Comparison of ENCODE assay signal across 26 cellular contexts in genomic region chr10:86727459-86727858, GRCh38. TPM values are rescaled to one million over a fixed set of nuclear protein-coding genes. Genes with fewer than 3 reads are reported as not detected.
DNase-seq lines count a peak whose midpoint lies in the region; ATAC-seq and TF ChIP-seq lines count a peak whose summit lies in the region.
"Had no signal": no experiment of that assay in that cellular context is flagged by ENCODE, and none has a peak within 500 bp of the region (broad histone marks: within the 10 kb centered on the region; RNA-seq: fewer than 3 reads in every experiment).

No MANE protein-coding gene starts in this region.

- H2BK5ac ChIP-seq in neuronal stem cell (ENCODE audit: low read length), result no peak overlapping the region

- H3K27me3 ChIP-seq in cardiac muscle cell (no peaks in the 10 kb centered on the region), esophagus muscularis mucosa (no peaks in the 10 kb centered on the region), neuronal stem cell (ENCODE audit: control insufficient read depth in 3 of 3, insufficient read depth in 3 of 3, low read depth in 1 of 3, low read length in 3 of 3) (no peaks in the 10 kb centered on the region), stomach smooth muscle (ENCODE audit: control insufficient read depth in 1 of 2, insufficient read depth in 2 of 2, low read length in 2 of 2) (no peaks in the 10 kb centered on the region), esophagus squamous epithelium (peaks cover 0 to 30% (median 0%) of the 10 kb centered on the region in 4 donors)
- H3K27me3 ChIP-seq: BLaER1 treated with 17β-estradiol and CSF1 and Interleukin-3, amounts not matched to agents 10 nM and 100 nM had no signal

- H4K8ac ChIP-seq in neuronal stem cell (ENCODE audit: low read depth, low read length), result no peak overlapping the region

- ATAC-seq in Right ventricle myocardium superior (ENCODE audit: poor library complexity), result no peak

- no peak for DNase-seq in cardiac muscle cell (ENCODE audit: low read depth in 1 of 2, low spot score in 1 of 2)
- no peak for DNase-seq in Right ventricle myocardium superior
- no peak for DNase-seq in esophagus muscularis mucosa (ENCODE audit: extremely low spot score)
- no peak for DNase-seq in neuronal stem cell (ENCODE audit: low spot score)
- DNase-seq in NCI-H1105 treated with DMSO at 0.1 percent for 48 hours (lab: John Stamatoyannopoulos, UW), result no peak
- DNase-seq in middle frontal gyrus (ENCODE audit: extremely low spot score, low spot score), result no peak
- no peak for DNase-seq in esophagus squamous epithelium (lab: John Stamatoyannopoulos, UW)
- DNase-seq: ACHN; Caco-2; CD4-positive, alpha-beta memory T cell; DMS 273 treated with DMSO at 0.1 percent for 48 hours; DMS79 treated with DMSO at 0.1 percent for 48 hours; H7; HFFc6; KBM-7; NCI-H1092 treated with DMSO at 0.1 percent for 48 hours; NCI-H146; NCI-H2029; NCI-H226; NCI-H510A treated with DMSO at 0.1 percent for 48 hours; NCI-H748 treated with DMSO at 0.1 percent for 48 hours; NK-92 treated with Interleukin-12 subunit alpha and Interleukin-12 subunit beta, amount 100 ng/mL, for 24 hours had no signal

- no peak overlapping the region for H4K91ac ChIP-seq in neuronal stem cell (ENCODE audit: low read depth, low read length, poor library complexity)

- no peak for TF ChIP-seq POLR2A in esophagus muscularis mucosa (IDR thresholded peaks at IDR 0.05; ENCODE audit: low read depth)
- TF ChIP-seq POLR2A in esophagus squamous epithelium (IDR thresholded peaks at IDR 0.05), result no peak

- H3K27ac ChIP-seq in cardiac muscle cell, result peak overlapping the region; percentile 99
- H3K27ac ChIP-seq in esophagus muscularis mucosa (replicated peaks in 1 of 4), result peak overlapping the region; percentile 10 to 94 (median 90)
- H3K27ac ChIP-seq in neuronal stem cell (replicated peaks; ENCODE audit: low read length), result no peak overlapping the region
- H3K27ac ChIP-seq in stomach smooth muscle (ENCODE audit: low read length), result peak overlapping the region; percentile 31
- H3K27ac ChIP-seq in esophagus squamous epithelium, result no peak overlapping the region
- H3K27ac ChIP-seq: 22Rv1; BLaER1 treated with 17β-estradiol and CSF1 and Interleukin-3, amounts not matched to agents 10 nM and 100 nM; RWPE1 had no signal

- peaks cover 65% of the 10 kb centered on the region for H3K36me3 ChIP-seq in cardiac muscle cell
- H3K36me3 ChIP-seq in esophagus muscularis mucosa, result peaks cover 0 to 58% (median 19%) of the 10 kb centered on the region in 4 donors
- no peaks in the 10 kb centered on the region for H3K36me3 ChIP-seq in neuronal stem cell (replicated peaks in 1 of 2; ENCODE audit: control insufficient read depth in 2 of 2, insufficient read depth in 2 of 2, low read length in 2 of 2)
- H3K36me3 ChIP-seq in stomach smooth muscle (ENCODE audit: control insufficient read depth in 2 of 2, insufficient read depth in 2 of 2, low read length in 2 of 2), result peaks cover 17 to 25% of the 10 kb centered on the region in 2 donors
- H3K36me3 ChIP-seq in esophagus squamous epithelium, result no peaks in the 10 kb centered on the region
- H3K36me3 ChIP-seq: BLaER1 treated with 17β-estradiol and CSF1 and Interleukin-3, amounts not matched to agents 10 nM and 100 nM had no signal

- no peak overlapping the region for H2AFZ ChIP-seq in neuronal stem cell (ENCODE audit: low read length)

- H3K4ac ChIP-seq in neuronal stem cell (ENCODE audit: low read length), result no peak overlapping the region

- no peaks in the 10 kb centered on the region for H3K9me3 ChIP-seq in cardiac muscle cell (ENCODE audit: low read depth)
- no peaks in the 10 kb centered on the region for H3K9me3 ChIP-seq in esophagus muscularis mucosa
- H3K9me3 ChIP-seq in neuronal stem cell (replicated peaks in 1 of 2; ENCODE audit: control insufficient read depth in 2 of 2, insufficient read depth in 1 of 2, low read depth in 1 of 2, low read length in 2 of 2), result peaks cover 0 to 2% of the 10 kb centered on the region in 2 donors
- H3K9me3 ChIP-seq in stomach smooth muscle (ENCODE audit: control insufficient read depth in 2 of 2, low read length in 2 of 2), result no peaks in the 10 kb centered on the region
- H3K9me3 ChIP-seq in esophagus squamous epithelium, result no peaks in the 10 kb centered on the region
- H3K9me3 ChIP-seq: BLaER1 treated with 17β-estradiol and CSF1 and Interleukin-3, amounts not matched to agents 10 nM and 100 nM; Caco-2 had no signal

- H3K14ac ChIP-seq in neuronal stem cell (ENCODE audit: low read length), result peak overlapping the region; percentile 44

- no peak for TF ChIP-seq EP300 in esophagus muscularis mucosa (IDR thresholded peaks at IDR 0.05)

- H3K4me2 ChIP-seq in neuronal stem cell (ENCODE audit: insufficient read depth, low read length, poor library complexity, severe bottlenecking), result no peak overlapping the region
- H3K4me2 ChIP-seq: BLaER1 treated with 17β-estradiol and CSF1 and Interleukin-3, amounts not matched to agents 10 nM and 100 nM had no signal

- no peak overlapping the region for H3K4me3 ChIP-seq in cardiac muscle cell
- H3K4me3 ChIP-seq in esophagus muscularis mucosa, result no peak overlapping the region
- no peak overlapping the region for H3K4me3 ChIP-seq in neuronal stem cell (ENCODE audit: low read length in 2 of 2)
- no peak overlapping the region for H3K4me3 ChIP-seq in stomach smooth muscle (ENCODE audit: low read length in 2 of 2)
- H3K4me3 ChIP-seq in esophagus squamous epithelium, result no peak overlapping the region
- H3K4me3 ChIP-seq: BLaER1 treated with 17β-estradiol and CSF1 and Interleukin-3, amounts not matched to agents 10 nM and 100 nM had no signal

- H3K9ac ChIP-seq in neuronal stem cell (ENCODE audit: low read depth, low read length, poor library complexity) (no peak overlapping the region), stomach smooth muscle (ENCODE audit: low read length in 2 of 2) (no peak overlapping the region)
- H3K9ac ChIP-seq: BLaER1 treated with 17β-estradiol and CSF1 and Interleukin-3, amounts not matched to agents 10 nM and 100 nM had no signal

- intact Hi-C loops in Right ventricle myocardium superior (cut with DNase I) (no loop called here), esophagus muscularis mucosa (cut with DNase I) (no loop called here), esophagus squamous epithelium (cut with DNase I) (no loop called here)

- 66% methylated on average over 6 of the region's 6 CpGs for WGBS in esophagus muscularis mucosa
- no CpG with 5 or more reads among the region's 6 CpGs for WGBS in neuronal stem cell (ENCODE audit: extremely low coverage in 2 of 2, insufficient read length in 2 of 2, insufficient replicate concordance in 1 of 2), 2 donors
- 75 to 76% methylated on average over 6 of the region's 6 CpGs for WGBS in esophagus squamous epithelium, 2 donors

- no peak overlapping the region for H2BK15ac ChIP-seq in neuronal stem cell (ENCODE audit: low read length)

- no peak overlapping the region for H3K23ac ChIP-seq in neuronal stem cell (ENCODE audit: low read depth, low read length, poor library complexity)

- peaks cover 8% of the 10 kb centered on the region for H3K4me1 ChIP-seq in cardiac muscle cell (ENCODE audit: low read depth)
- H3K4me1 ChIP-seq in esophagus muscularis mucosa, result peaks cover 16 to 45% (median 35%) of the 10 kb centered on the region in 4 donors
- H3K4me1 ChIP-seq in neuronal stem cell (ENCODE audit: control insufficient read depth in 2 of 2, insufficient read depth in 1 of 2, low read depth in 1 of 2, low read length in 2 of 2), result peaks cover 0 to 3% of the 10 kb centered on the region in 2 donors
- H3K4me1 ChIP-seq in stomach smooth muscle (ENCODE audit: control insufficient read depth, insufficient read depth, low read length), result peaks cover 35% of the 10 kb centered on the region
- H3K4me1 ChIP-seq in esophagus squamous epithelium, result peaks cover 0 to 3% (median under 1%) of the 10 kb centered on the region in 3 donors
- H3K4me1 ChIP-seq: Caco-2 had no signal

- no peak overlapping the region for H2AK5ac ChIP-seq in neuronal stem cell (ENCODE audit: low read depth, low read length)

- no peak for TF ChIP-seq CTCF in cardiac muscle cell (IDR thresholded peaks at IDR 0.05; ENCODE audit: low read depth, low read length)
- no peak for TF ChIP-seq CTCF in esophagus muscularis mucosa (IDR thresholded peaks at IDR 0.05)
- no peak for TF ChIP-seq CTCF in esophagus squamous epithelium (IDR thresholded peaks at IDR 0.05)

- H3K18ac ChIP-seq in neuronal stem cell (ENCODE audit: low read length), result no peak overlapping the region

- no peak overlapping the region for H2BK12ac ChIP-seq in neuronal stem cell (ENCODE audit: low read length)

- no peaks in the 10 kb centered on the region for H3K79me1 ChIP-seq in neuronal stem cell (ENCODE audit: low read depth, low read length)

- no peak overlapping the region for H2BK120ac ChIP-seq in neuronal stem cell (ENCODE audit: low read depth, low read length)

RNA-seq across cellular contexts. Expression of gene BMPR1A, which starts 29.0 kb away (rescaled TPM):
- total RNA-seq in cardiac muscle cell, result 37.0 and 39.4 TPM in 2 replicates
- polyA plus RNA-seq in cardiac muscle cell, result 35.6 and 54.2 TPM in 2 replicates
- 50.2 TPM for total RNA-seq in Right ventricle myocardium superior
- 100 to 1,000 TPM in 1 of 4 donors, 10 to 100 TPM in 3; 66.1 to 110 (median 90.5) TPM for total RNA-seq in esophagus muscularis mucosa
- polyA plus RNA-seq in neuronal stem cell (2013, experiment 1 of 2), result 24.6 TPM
- polyA plus RNA-seq in neuronal stem cell (2013, experiment 2 of 2), result 25.2 TPM
- total RNA-seq in esophagus squamous epithelium, result 10 to 100 TPM in 3 of 4 donors, 1 to 10 TPM in 1; 5.2 to 40.2 (median 26.0) TPM

RNA-seq across cellular contexts. Expression of gene LDB3, which starts 59.1 kb away (rescaled TPM):
- 202 and 213 TPM in 2 replicates for total RNA-seq in cardiac muscle cell
- polyA plus RNA-seq in cardiac muscle cell, result 266 and 317 TPM in 2 replicates
- total RNA-seq in Right ventricle myocardium superior, result 1,375 TPM
- total RNA-seq in esophagus muscularis mucosa, result 10 to 100 TPM; 12.6 to 42.3 (median 21.6) TPM
- polyA plus RNA-seq in neuronal stem cell (2013, experiment 1 of 2), result 0.08 TPM
- 0.11 TPM for polyA plus RNA-seq in neuronal stem cell (2013, experiment 2 of 2)
- total RNA-seq in esophagus squamous epithelium, result 1 to 10 TPM in 1 of 4 donors, under 1 TPM in 3; 0.09 to 3.4 (median 0.35) TPM
- polyA plus RNA-seq: CD4-positive, alpha-beta memory T cell had no signal

Comparison
In these comparisons a context has a peak if more than half of its experiments do, and no peak if none do; other contexts are left out.
1. H3K27ac ChIP-seq: peak in cardiac muscle cell (single experiment), esophagus muscularis mucosa (4 of 4) and stomach smooth muscle (single experiment); none in neuronal stem cell (single experiment) and esophagus squamous epithelium (0 of 4).